26 cellular contexts compared by ENCODE assay signal in genomic region chr4:185212566-185212965, GRCh38. TPM values are rescaled to one million over a fixed set of nuclear protein-coding genes. Genes with fewer than 3 reads are reported as not detected.
DNase-seq lines count a peak whose midpoint lies in the region; ATAC-seq, FAIRE-seq and TF ChIP-seq lines count a peak whose summit lies in the region.
"Had no signal": no experiment of that assay in that cellular context is flagged by ENCODE, and none has a peak within 500 bp of the region (broad histone marks: within the 10 kb centered on the region; RNA-seq: fewer than 3 reads in every experiment).

No MANE protein-coding gene starts in this region.

- no TSS peak for BruUV-seq in HepG2 (replicated peaks; lab: Mats Ljungman, UMichigan)
- no TSS peak for BruUV-seq in OCI-LY7 (replicated peaks; lab: Mats Ljungman, UMichigan)

- TF ChIP-seq POLR2A in HepG2 (IDR thresholded peaks at IDR 0.05; ENCODE audit: insufficient read depth in 1 of 2, low read depth in 2 of 2, low read length in 2 of 2) (no peak), right lobe of liver (IDR thresholded peaks at IDR 0.05) (no peak)

- H2AFZ ChIP-seq in HepG2 (ENCODE audit: low read length) (no peak overlapping the region), OCI-LY7 (ENCODE audit: low read length) (no peak overlapping the region)

- H3K4me2 ChIP-seq in HepG2 (ENCODE audit: low read depth, low read length) (peak overlapping the region; percentile 81; the same call in 1 of the 2 replicates), OCI-LY7 (ENCODE audit: low read length) (peak overlapping the region; percentile 80)
- H3K4me2 ChIP-seq: A549 had no signal

- CTCF ChIA-PET in HepG2 (lab: Yijun Ruan, JAX; ENCODE audit: low intra/inter-chr PET ratio, low total read pairs) (no interaction called here), OCI-LY7 (lab: Charles Lee; ENCODE audit: unreplicated experiment) (interaction anchor here (1.1 kb wide), 1 partner anchor 95 kb away, joined by 3 read pairs; no protein-coding TSS in a partner anchor)
- CTCF ChIA-PET in activated CD8-positive, alpha-beta T cell treated with anti-CD3 and anti-CD28 coated beads for 36 hours (lab: Charles Lee), result no interaction called here

- H3K9me2 ChIP-seq in OCI-LY7 (ENCODE audit: insufficient read depth, low read length), result no peaks in the 10 kb centered on the region

- DNase-seq in HepG2 (ENCODE audit: low spot score) (no peak), right lobe of liver (no peak), OCI-LY7 (ENCODE audit: low spot score) (no peak), lower lobe of right lung (no peak), T-helper 9 cell (no peak)
- no peak for DNase-seq in activated CD8-positive, alpha-beta T cell treated with anti-CD3 and anti-CD28 coated beads for 36 hours
- DNase-seq: activated CD4-positive, alpha-beta T cell treated with anti-CD3 and anti-CD28 coated beads for 36 hours; activated naive CD4-positive, alpha-beta T cell treated with anti-CD3 and anti-CD28 coated beads, Interleukin-2, amount 50 U/mL, for 16 hours; GOT3; hippocampal formation; left ventricle myocardium superior; NCI-H1092; NCI-H2029 treated with DMSO at 0.1 percent for 48 hours; NCI-H82; occipital lobe; stimulated activated CD4-positive, alpha-beta T cell treated with anti-CD3 and anti-CD28 coated beads, Interleukin-12 subunit alpha, Interleukin-12 subunit beta, amount 100 ng/mL, for 4 hours; stimulated activated CD4-positive, alpha-beta T cell treated with anti-CD3 and anti-CD28 coated beads, Interleukin-4, amount 100 ng/mL, for 4 hours; stimulated activated naive CD8-positive, alpha-beta T cell treated with anti-CD3 and anti-CD28 coated beads, Interleukin-15, amount 100 ng/mL, for 72 hours had no signal

- no peak overlapping the region for H3K9ac ChIP-seq in HepG2 (ENCODE audit: insufficient read depth, low read depth, low read length)

- TF ChIP-seq CTCF in HepG2 (CRISPR knock-in tag; IDR thresholded peaks at IDR 0.05), result no peak
- TF ChIP-seq CTCF in right lobe of liver (IDR thresholded peaks at IDR 0.05), result no peak
- TF ChIP-seq CTCF in OCI-LY7 (conservative IDR thresholded peaks at IDR 0.05; ENCODE audit: low read length), result no peak
- no peak for TF ChIP-seq CTCF in lower lobe of right lung (IDR thresholded peaks at IDR 0.05)
- no peak for TF ChIP-seq CTCF in activated CD8-positive, alpha-beta T cell treated with anti-CD3 and anti-CD28 coated beads for 36 hours (IDR thresholded peaks at IDR 0.05)

- peaks cover 33% of the 10 kb centered on the region for H3K4me1 Mint-ChIP-seq in activated CD8-positive, alpha-beta T cell treated with anti-CD3 and anti-CD28 coated beads for 36 hours (ENCODE audit: low read depth)

- ATAC-seq in HepG2, result no peak
- no peak for ATAC-seq in right lobe of liver
- no peak for ATAC-seq in lower lobe of right lung
- no peak for ATAC-seq in GM21390 (IDR thresholded peaks at IDR 0.05; ENCODE audit: unreplicated experiment)
- ATAC-seq in GM19467 (IDR thresholded peaks at IDR 0.05; ENCODE audit: unreplicated experiment), result no peak
- ATAC-seq in activated CD8-positive, alpha-beta T cell treated with anti-CD3 and anti-CD28 coated beads for 36 hours, result no peak
- ATAC-seq: A549; activated CD4-positive, alpha-beta T cell treated with anti-CD3 and anti-CD28 coated beads for 36 hours; left ventricle myocardium superior; Right ventricle myocardium inferior; stimulated activated naive CD8-positive, alpha-beta T cell treated with anti-CD3 and anti-CD28 coated beads, Interleukin-15, amount 100 ng/mL, for 72 hours had no signal

- intact Hi-C loops in HepG2 (cut with micrococcal nuclease; ENCODE audit: unreplicated experiment), result no loop called here
- intact Hi-C loops in right lobe of liver (cut with DNase I), result no loop called here
- intact Hi-C loops in OCI-LY7 (cut with micrococcal nuclease; ENCODE audit: unreplicated experiment), result loop anchor here (2.0 to 5.0 kb wide), 2 partner anchors 50 to 375 kb away; no protein-coding TSS in a partner anchor
- intact Hi-C loops in lower lobe of right lung (cut with DNase I), result no loop called here
- intact Hi-C loops in activated CD8-positive, alpha-beta T cell treated with anti-CD3 and anti-CD28 coated beads for 36 hours (cut with micrococcal nuclease), result no loop called here

- no peaks in the 10 kb centered on the region; a peak in 1 of 5 replicates for H3K27me3 ChIP-seq in HepG2 (ENCODE audit: control insufficient read depth in 1 of 2, insufficient read depth in 2 of 2, low read length in 2 of 2)
- H3K27me3 ChIP-seq in right lobe of liver, result no peaks in the 10 kb centered on the region
- H3K27me3 ChIP-seq in lower lobe of right lung (ENCODE audit: low read depth), result no peaks in the 10 kb centered on the region
- H3K27me3 ChIP-seq: tibial nerve had no signal

- H3K4me3 ChIP-seq in HepG2 (replicated peaks in 1 of 3; ENCODE audit: insufficient read depth in 1 of 3, low read depth in 2 of 3, low read length in 3 of 3) (no peak overlapping the region), right lobe of liver (no peak overlapping the region), OCI-LY7 (ENCODE audit: low read depth, low read length, poor library complexity, severe bottlenecking) (peak overlapping the region; percentile 81), lower lobe of right lung (peak overlapping the region; percentile 4)
- H3K4me3 ChIP-seq: A549, tibial nerve had no signal

- POLR2A ChIA-PET in HepG2 (lab: Yijun Ruan, JAX) (no interaction called here), OCI-LY7 (lab: Charles Lee) (interaction anchor here (0.6 to 1.9 kb wide), 15 partner anchors 12 to 701 kb away, joined by 3 to 7 read pairs (median 4); no protein-coding TSS in a partner anchor)
- POLR2A ChIA-PET in activated CD8-positive, alpha-beta T cell treated with anti-CD3 and anti-CD28 coated beads for 36 hours (lab: Charles Lee), result interaction anchor here (0.6 to 0.9 kb wide), 2 partner anchors 16 to 48 kb away, joined by 3 read pairs; no protein-coding TSS in a partner anchor

- 96% methylated on average over 4 of the region's 4 CpGs for WGBS in HepG2 (ENCODE audit: low lambda C conversion rate)
- WGBS in right lobe of liver (ENCODE audit: insufficient coverage, low coverage, low lambda C conversion rate, missing lambda C conversion rate), result 96% methylated on average over 3 of the region's 4 CpGs

- peaks cover 66% of the 10 kb centered on the region for H3K4me1 ChIP-seq in HepG2 (ENCODE audit: insufficient read depth, low read length)
- H3K4me1 ChIP-seq in right lobe of liver, result peaks cover 0 to 19% (median 3%) of the 10 kb centered on the region in 4 donors
- H3K4me1 ChIP-seq in OCI-LY7 (ENCODE audit: insufficient read depth, low read length, poor library complexity, severe bottlenecking), result peaks cover 69% of the 10 kb centered on the region
- peaks cover 21% of the 10 kb centered on the region for H3K4me1 ChIP-seq in lower lobe of right lung

- no peak overlapping the region for H3K27ac Mint-ChIP-seq in activated CD8-positive, alpha-beta T cell treated with anti-CD3 and anti-CD28 coated beads for 36 hours
- H3K27ac Mint-ChIP-seq: activated CD4-positive, alpha-beta T cell treated with anti-CD3 and anti-CD28 coated beads for 36 hours; stimulated activated naive CD8-positive, alpha-beta T cell treated with anti-CD3 and anti-CD28 coated beads, Interleukin-15, amount 100 ng/mL, for 72 hours had no signal

- no peaks in the 10 kb centered on the region for H3K9me3 ChIP-seq in HepG2 (ENCODE audit: low read length)
- no peaks in the 10 kb centered on the region for H3K9me3 ChIP-seq in right lobe of liver
- H3K9me3 ChIP-seq in OCI-LY7 (ENCODE audit: low read length), result no peaks in the 10 kb centered on the region
- H3K9me3 ChIP-seq in lower lobe of right lung, result no peaks in the 10 kb centered on the region
- H3K9me3 ChIP-seq: A549, tibial nerve had no signal

- H3K9me3 Mint-ChIP-seq in activated CD8-positive, alpha-beta T cell treated with anti-CD3 and anti-CD28 coated beads for 36 hours, result no peaks in the 10 kb centered on the region
- H3K9me3 Mint-ChIP-seq: stimulated activated naive CD8-positive, alpha-beta T cell treated with anti-CD3 and anti-CD28 coated beads, Interleukin-15, amount 100 ng/mL, for 72 hours had no signal

- TF ChIP-seq RAD21 in HepG2 (CRISPR knock-in tag; IDR thresholded peaks at IDR 0.05), result no peak

- no peak for TF ChIP-seq EP300 in HepG2 (IDR thresholded peaks at IDR 0.05; ENCODE audit: low read depth in 2 of 2, low read length in 2 of 2)
- no peak for TF ChIP-seq EP300 in HepG2 (CRISPR knock-in tag; IDR thresholded peaks at IDR 0.05; ENCODE audit: borderline replicate concordance)

- peaks cover 18% of the 10 kb centered on the region; the same call in 1 of the 2 replicates for H4K20me1 ChIP-seq in HepG2 (ENCODE audit: insufficient read depth, low read length)
- no peaks in the 10 kb centered on the region for H4K20me1 ChIP-seq in OCI-LY7 (ENCODE audit: insufficient read depth, low read length)

- H3K36me3 Mint-ChIP-seq in activated CD8-positive, alpha-beta T cell treated with anti-CD3 and anti-CD28 coated beads for 36 hours (ENCODE audit: low read depth), result peaks cover 9% of the 10 kb centered on the region

- H3K27ac ChIP-seq in HepG2 (ENCODE audit: extremely low read length, insufficient read depth, low read length) (no peak overlapping the region), right lobe of liver (no peak overlapping the region), OCI-LY7 (ENCODE audit: low read depth, low read length, poor library complexity, severe bottlenecking) (peak overlapping the region; percentile 81), lower lobe of right lung (no peak overlapping the region)
- H3K27ac ChIP-seq: A549, tibial nerve had no signal

- in situ Hi-C loops in HepG2 (cut with HindIII; ENCODE audit: extremely low pct_ligation_motif_present, low pct_unique_long_range_greater_than_20kb), result no loop called here

- H3K36me3 ChIP-seq in HepG2 (replicated peaks in 1 of 2; ENCODE audit: control insufficient read depth in 1 of 2, insufficient read depth in 2 of 2, low read length in 2 of 2) (no peaks in the 10 kb centered on the region), right lobe of liver (no peaks in the 10 kb centered on the region), OCI-LY7 (ENCODE audit: insufficient read depth, low read length) (peaks cover 11% of the 10 kb centered on the region), lower lobe of right lung (no peaks in the 10 kb centered on the region)
- H3K36me3 ChIP-seq: tibial nerve had no signal

- FAIRE-seq in HepG2 (lab: Jason Lieb, UNC), result no peak
- FAIRE-seq: A549, D721Med, frontal cortex, GM12892 had no signal

- H3K79me2 ChIP-seq in HepG2 (ENCODE audit: insufficient read depth, low read length) (peaks cover 68% of the 10 kb centered on the region), OCI-LY7 (ENCODE audit: insufficient read depth, low read depth, low read length) (peaks cover 72% of the 10 kb centered on the region)

- no peak overlapping the region for H3K4me3 Mint-ChIP-seq in activated CD8-positive, alpha-beta T cell treated with anti-CD3 and anti-CD28 coated beads for 36 hours
- H3K4me3 Mint-ChIP-seq: activated CD4-positive, alpha-beta T cell treated with anti-CD3 and anti-CD28 coated beads for 36 hours; stimulated activated naive CD8-positive, alpha-beta T cell treated with anti-CD3 and anti-CD28 coated beads, Interleukin-15, amount 100 ng/mL, for 72 hours had no signal

- no peaks in the 10 kb centered on the region for H3K27me3 Mint-ChIP-seq in activated CD8-positive, alpha-beta T cell treated with anti-CD3 and anti-CD28 coated beads for 36 hours
- H3K27me3 Mint-ChIP-seq: stimulated activated naive CD8-positive, alpha-beta T cell treated with anti-CD3 and anti-CD28 coated beads, Interleukin-15, amount 100 ng/mL, for 72 hours had no signal

RNA-seq across cellular contexts. Expression of gene SNX25, which starts 3.2 kb away (rescaled TPM):
- total RNA-seq in HepG2 (2016; rRNA removed; fragmentation: Illumina TruSeq; extraction: Trizol), result 19.7 and 23.4 TPM in 2 replicates
- 116 and 134 TPM in 2 replicates for total RNA-seq in HepG2 (2016; cell fraction: cytosol; rRNA removed; fragmentation: Illumina TruSeq; extraction: Trizol; ENCODE audit: low read depth)
- total RNA-seq in HepG2 (2016; cell fraction: insoluble cytoplasmic fraction; rRNA removed; fragmentation: Illumina TruSeq; extraction: Trizol), result 18.7 and 25.1 TPM in 2 replicates
- 50.6 and 53.0 TPM in 2 replicates for total RNA-seq in HepG2 (2016; cell fraction: membrane; rRNA removed; fragmentation: Illumina TruSeq; extraction: Trizol)
- total RNA-seq in HepG2 (2016; cell fraction: nucleus; rRNA removed; fragmentation: Illumina TruSeq; extraction: Trizol), result 24.7 and 25.8 TPM in 2 replicates
- 21.2 and 23.5 TPM in 2 replicates for polyA plus RNA-seq in HepG2 (2011; rRNA removed)
- polyA plus RNA-seq in HepG2 (2011; cell fraction: cytosol; rRNA removed), result 6.4 and 11.9 TPM in 2 replicates
- polyA plus RNA-seq in HepG2 (2011; cell fraction: nucleus; rRNA removed), result 11.8 and 16.0 TPM in 2 replicates
- 23.5 and 24.1 TPM in 2 replicates for polyA plus RNA-seq in HepG2 (2012)
- polyA plus RNA-seq in HepG2 (2016; cell fraction: cytosol; fragmentation: Illumina TruSeq; extraction: Trizol; ENCODE audit: low read depth), result 5.2 and 5.6 TPM in 2 replicates
- 15.3 and 15.6 TPM in 2 replicates for polyA plus RNA-seq in HepG2 (2016; cell fraction: insoluble cytoplasmic fraction; fragmentation: Illumina TruSeq; extraction: Trizol; ENCODE audit: low read depth)
- polyA plus RNA-seq in HepG2 (2016; cell fraction: membrane; fragmentation: Illumina TruSeq; extraction: Trizol; ENCODE audit: low read depth), result 11.4 and 12.9 TPM in 2 replicates
- 22.3 and 22.4 TPM in 2 replicates for polyA plus RNA-seq in HepG2 (2016; cell fraction: nucleus; fragmentation: Illumina TruSeq; extraction: Trizol; ENCODE audit: insufficient read depth, low read depth)
- 32.3 and 43.0 TPM in 2 replicates for polyA minus RNA-seq in HepG2 (2011; rRNA and poly(A)+ RNA removed; ENCODE audit: low replicate concordance)
- 21.2 and 26.6 TPM in 2 replicates for polyA minus RNA-seq in HepG2 (2011; cell fraction: cytosol; rRNA and poly(A)+ RNA removed)
- 47.5 and 59.8 TPM in 2 replicates for polyA minus RNA-seq in HepG2 (2011; cell fraction: nucleus; rRNA and poly(A)+ RNA removed)
- total RNA-seq in right lobe of liver, result 10 to 100 TPM in 4 of 6 experiments, 1 to 10 TPM in 2; 8.0 to 13.0 (median 10.5) TPM
- total RNA-seq in OCI-LY7 (2014; rRNA removed; shearing (Covaris generic)), result 33.7 and 35.5 TPM in 2 replicates
- 49.4 and 55.6 TPM in 2 replicates for total RNA-seq in OCI-LY7 (2022)
- total RNA-seq in lower lobe of right lung, result 74.7 TPM
- 10 to 100 TPM; 24.0 to 24.3 TPM for total RNA-seq in activated CD8-positive, alpha-beta T cell treated with anti-CD3 and anti-CD28 coated beads for 36 hours

RNA-seq across cellular contexts. Expression of gene CFAP97, which starts 8.8 kb away (rescaled TPM):
- total RNA-seq in HepG2 (2016; rRNA removed; fragmentation: Illumina TruSeq; extraction: Trizol) (44.4 and 67.9 TPM in 2 replicates), right lobe of liver (10 to 100 TPM; 11.7 to 25.6 (median 20.5) TPM), OCI-LY7 (2022) (54.0 and 57.3 TPM in 2 replicates), lower lobe of right lung (29.4 TPM)
- total RNA-seq in HepG2 (2016; cell fraction: cytosol; rRNA removed; fragmentation: Illumina TruSeq; extraction: Trizol; ENCODE audit: low read depth), result 10.4 and 12.7 TPM in 2 replicates
- total RNA-seq in HepG2 (2016; cell fraction: insoluble cytoplasmic fraction; rRNA removed; fragmentation: Illumina TruSeq; extraction: Trizol), result 44.5 and 66.3 TPM in 2 replicates
- 34.3 and 42.9 TPM in 2 replicates for total RNA-seq in HepG2 (2016; cell fraction: membrane; rRNA removed; fragmentation: Illumina TruSeq; extraction: Trizol)
- total RNA-seq in HepG2 (2016; cell fraction: nucleus; rRNA removed; fragmentation: Illumina TruSeq; extraction: Trizol), result 29.7 and 33.6 TPM in 2 replicates
- polyA plus RNA-seq in HepG2 (2011; rRNA removed), result 22.6 and 32.1 TPM in 2 replicates
- polyA plus RNA-seq in HepG2 (2011; cell fraction: cytosol; rRNA removed), result 11.1 and 19.6 TPM in 2 replicates
- 8.6 and 13.8 TPM in 2 replicates for polyA plus RNA-seq in HepG2 (2011; cell fraction: nucleus; rRNA removed)
- 26.2 and 40.6 TPM in 2 replicates for polyA plus RNA-seq in HepG2 (2012)
- 3.5 and 4.6 TPM in 2 replicates for polyA plus RNA-seq in HepG2 (2016; cell fraction: cytosol; fragmentation: Illumina TruSeq; extraction: Trizol; ENCODE audit: low read depth)
- 49.3 and 51.9 TPM in 2 replicates for polyA plus RNA-seq in HepG2 (2016; cell fraction: insoluble cytoplasmic fraction; fragmentation: Illumina TruSeq; extraction: Trizol; ENCODE audit: low read depth)
- 14.3 and 17.2 TPM in 2 replicates for polyA plus RNA-seq in HepG2 (2016; cell fraction: membrane; fragmentation: Illumina TruSeq; extraction: Trizol; ENCODE audit: low read depth)
- polyA plus RNA-seq in HepG2 (2016; cell fraction: nucleus; fragmentation: Illumina TruSeq; extraction: Trizol; ENCODE audit: insufficient read depth, low read depth), result 25.5 and 26.7 TPM in 2 replicates
- 9.1 and 15.6 TPM in 2 replicates for polyA minus RNA-seq in HepG2 (2011; rRNA and poly(A)+ RNA removed; ENCODE audit: low replicate concordance)
- 25.9 and 35.6 TPM in 2 replicates for polyA minus RNA-seq in HepG2 (2011; cell fraction: cytosol; rRNA and poly(A)+ RNA removed)
- 51.6 and 68.6 TPM in 2 replicates for polyA minus RNA-seq in HepG2 (2011; cell fraction: nucleus; rRNA and poly(A)+ RNA removed)
- 20.4 and 22.7 TPM in 2 replicates for total RNA-seq in OCI-LY7 (2014; rRNA removed; shearing (Covaris generic))
- total RNA-seq in activated CD8-positive, alpha-beta T cell treated with anti-CD3 and anti-CD28 coated beads for 36 hours, result 10 to 100 TPM; 48.5 to 50.3 TPM

Comparison
In these comparisons a context has a peak if more than half of its experiments do, and no peak if none do; other contexts are left out.
1. H3K4me3 ChIP-seq: peak in OCI-LY7 (single experiment) and lower lobe of right lung (single experiment); none in HepG2 (0 of 3) and right lobe of liver (0 of 3).